ENCODE assay signal across 13 cellular contexts in genomic region chr7:22435105-22435504, GRCh38.
DNase-seq lines count a peak whose midpoint lies in the region; ATAC-seq, FAIRE-seq and TF ChIP-seq lines count a peak whose summit lies in the region.
"Had no signal": no experiment of that assay in that cellular context is flagged by ENCODE, and none has a peak within 500 bp of the region (broad histone marks: within the 10 kb centered on the region; RNA-seq: fewer than 3 reads in every experiment).

No MANE protein-coding gene starts in this region.

- intact Hi-C loops in activated CD4-positive, alpha-beta T cell treated with anti-CD3 and anti-CD28 coated beads, Interleukin-2, amount 10 ng/mL, durations not matched to agents 24 days and 14 days (cut with micrococcal nuclease) = no loop called here
- intact Hi-C loops in posterior cingulate gyrus (cut with DNase I) = no loop called here

- H3K27ac Mint-ChIP-seq in activated CD4-positive, alpha-beta T cell treated with anti-CD3 and anti-CD28 coated beads, Interleukin-2, amount 10 ng/mL, durations not matched to agents 24 days and 14 days = no peak overlapping the region
- H3K27ac Mint-ChIP-seq: CD4-positive, CD25-positive, alpha-beta regulatory T cell had no signal

- H3K27me3 Mint-ChIP-seq in activated CD4-positive, alpha-beta T cell treated with anti-CD3 and anti-CD28 coated beads, Interleukin-2, amount 10 ng/mL, durations not matched to agents 24 days and 14 days = peaks cover 16% of the 10 kb centered on the region
- H3K27me3 Mint-ChIP-seq: CD4-positive, CD25-positive, alpha-beta regulatory T cell had no signal

- H3K36me3 Mint-ChIP-seq in activated CD4-positive, alpha-beta T cell treated with anti-CD3 and anti-CD28 coated beads, Interleukin-2, amount 10 ng/mL, durations not matched to agents 24 days and 14 days (ENCODE audit: low read depth) = no peaks in the 10 kb centered on the region
- H3K36me3 Mint-ChIP-seq: CD4-positive, CD25-positive, alpha-beta regulatory T cell had no signal

- no peak overlapping the region for H3K4me3 Mint-ChIP-seq in activated CD4-positive, alpha-beta T cell treated with anti-CD3 and anti-CD28 coated beads, Interleukin-2, amount 10 ng/mL, durations not matched to agents 24 days and 14 days
- H3K4me3 Mint-ChIP-seq: CD4-positive, CD25-positive, alpha-beta regulatory T cell had no signal

- ATAC-seq in GM19452 (IDR thresholded peaks at IDR 0.05; ENCODE audit: unreplicated experiment) (peak; percentile 77), HG02970 (IDR thresholded peaks at IDR 0.05; ENCODE audit: low FRiP score, unreplicated experiment) (peak; percentile 65)

- peak; percentile 87 for FAIRE-seq in GM12891 (lab: Jason Lieb, UNC)

- DNase-seq in GM12891 (ENCODE audit: insufficient read length, low spot score) (no peak), NAMALWA (ENCODE audit: low spot score) (peak; percentile 52), NCI-H2227 (lab: John Stamatoyannopoulos, UW; ENCODE audit: unreplicated experiment) (no peak), posterior cingulate gyrus (no peak)
- DNase-seq in activated CD4-positive, alpha-beta T cell treated with anti-CD3 and anti-CD28 coated beads, Interleukin-2, amount 10 ng/mL, durations not matched to agents 24 days and 14 days = no peak
- DNase-seq in stimulated activated CD4-positive, alpha-beta T cell treated with anti-CD3 and anti-CD28 coated beads, Interleukin-2, amount 100 ng/mL, for 48 hours = no peak
- DNase-seq: activated T-cell treated with anti-CD3 and anti-CD28 coated beads, Interleukin-2, amount 50 U/mL, for 1 hour; CD4-positive, CD25-positive, alpha-beta regulatory T cell; cerebellar nuclear complex; H7; NCI-H187 treated with DMSO at 0.1 percent for 48 hours had no signal

- no peaks in the 10 kb centered on the region for H3K9me3 Mint-ChIP-seq in activated CD4-positive, alpha-beta T cell treated with anti-CD3 and anti-CD28 coated beads, Interleukin-2, amount 10 ng/mL, durations not matched to agents 24 days and 14 days

- peaks cover 3% of the 10 kb centered on the region for H3K4me1 Mint-ChIP-seq in activated CD4-positive, alpha-beta T cell treated with anti-CD3 and anti-CD28 coated beads, Interleukin-2, amount 10 ng/mL, durations not matched to agents 24 days and 14 days
- H3K4me1 Mint-ChIP-seq: CD4-positive, CD25-positive, alpha-beta regulatory T cell had no signal

- no peak for TF ChIP-seq POLR2A in GM12891 (IDR thresholded peaks at IDR 0.05; ENCODE audit: low read depth, low read length)

TF ChIP-seq in GM12891, 5 proteins besides CTCF, POLR2A, EP300 and RAD21:
- TF ChIP-seq SPI1 (IDR thresholded peaks at IDR 0.05; ENCODE audit: low read depth, low read length) = no peak
- TF ChIP-seq PAX5 (IDR thresholded peaks at IDR 0.05; ENCODE audit: insufficient read depth, low read length, severe bottlenecking) = no peak
- no peak for TF ChIP-seq POU2F2 (IDR thresholded peaks at IDR 0.05; ENCODE audit: low read depth, low read length)
- no peak for TF ChIP-seq POLR2AphosphoS5 (IDR thresholded peaks at IDR 0.05; ENCODE audit: low read depth, low read length)
- TF ChIP-seq TAF1 (IDR thresholded peaks at IDR 0.05; ENCODE audit: low read depth, low read length) = no peak
